ENCODE assay signal across 1 cellular context in the genomic region with DNA sequence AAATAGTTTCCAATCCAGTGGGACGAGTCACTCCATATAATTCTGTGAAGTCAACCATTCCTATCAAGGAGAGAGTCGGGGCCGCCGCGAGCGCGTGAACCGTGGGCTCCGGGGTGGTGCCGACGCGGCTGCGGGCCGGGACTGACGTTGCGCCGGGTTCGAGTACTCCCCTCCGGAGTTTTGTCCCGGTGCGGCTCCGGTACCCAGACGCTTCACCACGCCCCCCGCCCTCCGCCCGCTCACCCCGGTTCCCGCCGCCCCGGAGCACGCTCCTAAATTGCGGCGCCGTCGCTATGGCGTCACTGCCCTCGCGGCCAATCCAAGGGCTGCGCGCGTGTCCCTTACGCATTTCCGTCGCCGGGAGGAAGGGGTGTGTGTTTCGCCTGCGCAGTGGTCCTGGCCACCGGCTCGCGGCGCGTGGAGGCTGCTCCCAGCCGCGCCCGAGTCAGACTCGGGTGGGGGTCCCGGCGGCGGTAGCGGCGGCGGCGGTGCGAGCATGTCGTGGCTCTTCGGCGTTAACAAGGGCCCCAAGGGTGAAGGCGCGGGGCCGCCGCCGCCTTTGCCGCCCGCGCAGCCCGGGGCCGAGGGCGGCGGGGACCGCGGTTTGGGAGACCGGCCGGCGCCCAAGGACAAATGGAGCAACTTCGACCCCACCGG.
A peak's percentile ranks its signal among the peaks of the same experiment; 100 is the strongest.
TF ChIP-seq lines count a peak whose summit lies in the region.

A gene with protein sequence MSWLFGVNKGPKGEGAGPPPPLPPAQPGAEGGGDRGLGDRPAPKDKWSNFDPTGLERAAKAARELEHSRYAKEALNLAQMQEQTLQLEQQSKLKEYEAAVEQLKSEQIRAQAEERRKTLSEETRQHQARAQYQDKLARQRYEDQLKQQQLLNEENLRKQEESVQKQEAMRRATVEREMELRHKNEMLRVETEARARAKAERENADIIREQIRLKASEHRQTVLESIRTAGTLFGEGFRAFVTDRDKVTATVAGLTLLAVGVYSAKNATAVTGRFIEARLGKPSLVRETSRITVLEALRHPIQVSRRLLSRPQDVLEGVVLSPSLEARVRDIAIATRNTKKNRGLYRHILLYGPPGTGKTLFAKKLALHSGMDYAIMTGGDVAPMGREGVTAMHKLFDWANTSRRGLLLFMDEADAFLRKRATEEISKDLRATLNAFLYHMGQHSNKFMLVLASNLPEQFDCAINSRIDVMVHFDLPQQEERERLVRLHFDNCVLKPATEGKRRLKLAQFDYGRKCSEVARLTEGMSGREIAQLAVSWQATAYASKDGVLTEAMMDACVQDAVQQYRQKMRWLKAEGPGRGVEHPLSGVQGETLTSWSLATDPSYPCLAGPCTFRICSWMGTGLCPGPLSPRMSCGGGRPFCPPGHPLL (plus strand): TSS at position 377 of the 657 bp plus-strand sequence. CDS start 120 bp downstream, at position 497.

TF ChIP-seq in K562, 482 proteins besides CTCF, POLR2A, EP300 and RAD21 (continued from another document and continues in another):
- TF ChIP-seq, protein P1, sequence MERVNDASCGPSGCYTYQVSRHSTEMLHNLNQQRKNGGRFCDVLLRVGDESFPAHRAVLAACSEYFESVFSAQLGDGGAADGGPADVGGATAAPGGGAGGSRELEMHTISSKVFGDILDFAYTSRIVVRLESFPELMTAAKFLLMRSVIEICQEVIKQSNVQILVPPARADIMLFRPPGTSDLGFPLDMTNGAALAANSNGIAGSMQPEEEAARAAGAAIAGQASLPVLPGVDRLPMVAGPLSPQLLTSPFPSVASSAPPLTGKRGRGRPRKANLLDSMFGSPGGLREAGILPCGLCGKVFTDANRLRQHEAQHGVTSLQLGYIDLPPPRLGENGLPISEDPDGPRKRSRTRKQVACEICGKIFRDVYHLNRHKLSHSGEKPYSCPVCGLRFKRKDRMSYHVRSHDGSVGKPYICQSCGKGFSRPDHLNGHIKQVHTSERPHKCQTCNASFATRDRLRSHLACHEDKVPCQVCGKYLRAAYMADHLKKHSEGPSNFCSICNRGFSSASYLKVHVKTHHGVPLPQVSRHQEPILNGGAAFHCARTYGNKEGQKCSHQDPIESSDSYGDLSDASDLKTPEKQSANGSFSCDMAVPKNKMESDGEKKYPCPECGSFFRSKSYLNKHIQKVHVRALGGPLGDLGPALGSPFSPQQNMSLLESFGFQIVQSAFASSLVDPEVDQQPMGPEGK (CRISPR knock-in tag; IDR thresholded peaks at IDR 0.05; ENCODE audit: borderline replicate concordance), result no peak
- TF ChIP-seq ZNF780A (CRISPR knock-in tag; IDR thresholded peaks at IDR 0.05) (no peak), SLC30A9 (CRISPR knock-in tag; IDR thresholded peaks at IDR 0.05) (no peak), ZBTB7A (IDR thresholded peaks at IDR 0.05; ENCODE audit: borderline replicate concordance, control insufficient read depth, low read depth, low read length) (no peak; the same call in 1 of the 2 replicates), PPARD (CRISPR knock-in tag; IDR thresholded peaks at IDR 0.05) (no peak), ZNF24 (IDR thresholded peaks at IDR 0.05) (no peak), PTTG1 (tag; IDR thresholded peaks at IDR 0.05; ENCODE audit: low read depth) (no peak), MAFK (IDR thresholded peaks at IDR 0.05; ENCODE audit: low read length) (no peak), IFI16 (CRISPR knock-in tag; IDR thresholded peaks at IDR 0.05) (no peak), SAFB2 (IDR thresholded peaks at IDR 0.05; ENCODE audit: borderline replicate concordance, low read depth, low read length, severe bottlenecking) (no peak), FOXA1 (IDR thresholded peaks at IDR 0.05; ENCODE audit: borderline replicate concordance) (no peak), HDAC8 (tag; IDR thresholded peaks at IDR 0.05) (no peak), GTF2F1 (IDR thresholded peaks at IDR 0.05; ENCODE audit: low read depth, low read length) (no peak), ZNF444 (CRISPR knock-in tag; IDR thresholded peaks at IDR 0.05) (no peak), MCM3 (IDR thresholded peaks at IDR 0.05) (no peak), BCL6 (CRISPR knock-in tag; IDR thresholded peaks at IDR 0.05) (no peak), ASH1L (IDR thresholded peaks at IDR 0.05; ENCODE audit: borderline replicate concordance, low read depth, partially characterized antibody) (no peak), NR2C2 (CRISPR knock-in tag; IDR thresholded peaks at IDR 0.05) (peak; percentile 70; the same call in 1 of the 2 replicates), NR2C2 (tag; IDR thresholded peaks at IDR 0.05) (peak; percentile 82), TAF1 (IDR thresholded peaks at IDR 0.05; ENCODE audit: control insufficient read depth, extremely low read depth, insufficient read depth, low read length, severe bottlenecking) (peak; percentile 76), SRSF3 (IDR thresholded peaks at IDR 0.05; ENCODE audit: insufficient read depth, low read length) (no peak), KDM4B (IDR thresholded peaks at IDR 0.05; ENCODE audit: borderline replicate concordance in 2 of 2, low read depth in 1 of 2) (peak in 1 of 2 experiments; percentile 83; a peak in 2 of 4 replicates), ZNF586 (CRISPR knock-in tag; conservative IDR thresholded peaks at IDR 0.05) (no peak), ZNF75A (CRISPR knock-in tag; IDR thresholded peaks at IDR 0.05) (0 out of 2 replicates have a peak, but pooled peaks have one; percentile 11), SMARCC2 (IDR thresholded peaks at IDR 0.05; ENCODE audit: low read depth) (no peak), HEY1 (CRISPR knock-in tag; IDR thresholded peaks at IDR 0.05; ENCODE audit: borderline replicate concordance) (no peak), ZFX (CRISPR knock-in tag; IDR thresholded peaks at IDR 0.05) (no peak), TRIM28 (IDR thresholded peaks at IDR 0.05) (no peak), ZFP30 (CRISPR knock-in tag; IDR thresholded peaks at IDR 0.05; ENCODE audit: borderline replicate concordance) (no peak)
- TF ChIP-seq, protein P2, sequence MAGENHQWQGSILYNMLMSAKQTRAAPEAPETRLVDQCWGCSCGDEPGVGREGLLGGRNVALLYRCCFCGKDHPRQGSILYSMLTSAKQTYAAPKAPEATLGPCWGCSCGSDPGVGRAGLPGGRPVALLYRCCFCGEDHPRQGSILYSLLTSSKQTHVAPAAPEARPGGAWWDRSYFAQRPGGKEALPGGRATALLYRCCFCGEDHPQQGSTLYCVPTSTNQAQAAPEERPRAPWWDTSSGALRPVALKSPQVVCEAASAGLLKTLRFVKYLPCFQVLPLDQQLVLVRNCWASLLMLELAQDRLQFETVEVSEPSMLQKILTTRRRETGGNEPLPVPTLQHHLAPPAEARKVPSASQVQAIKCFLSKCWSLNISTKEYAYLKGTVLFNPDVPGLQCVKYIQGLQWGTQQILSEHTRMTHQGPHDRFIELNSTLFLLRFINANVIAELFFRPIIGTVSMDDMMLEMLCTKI (IDR thresholded peaks at IDR 0.05; ENCODE audit: partially characterized antibody), result no peak
- TF ChIP-seq, protein P3, sequence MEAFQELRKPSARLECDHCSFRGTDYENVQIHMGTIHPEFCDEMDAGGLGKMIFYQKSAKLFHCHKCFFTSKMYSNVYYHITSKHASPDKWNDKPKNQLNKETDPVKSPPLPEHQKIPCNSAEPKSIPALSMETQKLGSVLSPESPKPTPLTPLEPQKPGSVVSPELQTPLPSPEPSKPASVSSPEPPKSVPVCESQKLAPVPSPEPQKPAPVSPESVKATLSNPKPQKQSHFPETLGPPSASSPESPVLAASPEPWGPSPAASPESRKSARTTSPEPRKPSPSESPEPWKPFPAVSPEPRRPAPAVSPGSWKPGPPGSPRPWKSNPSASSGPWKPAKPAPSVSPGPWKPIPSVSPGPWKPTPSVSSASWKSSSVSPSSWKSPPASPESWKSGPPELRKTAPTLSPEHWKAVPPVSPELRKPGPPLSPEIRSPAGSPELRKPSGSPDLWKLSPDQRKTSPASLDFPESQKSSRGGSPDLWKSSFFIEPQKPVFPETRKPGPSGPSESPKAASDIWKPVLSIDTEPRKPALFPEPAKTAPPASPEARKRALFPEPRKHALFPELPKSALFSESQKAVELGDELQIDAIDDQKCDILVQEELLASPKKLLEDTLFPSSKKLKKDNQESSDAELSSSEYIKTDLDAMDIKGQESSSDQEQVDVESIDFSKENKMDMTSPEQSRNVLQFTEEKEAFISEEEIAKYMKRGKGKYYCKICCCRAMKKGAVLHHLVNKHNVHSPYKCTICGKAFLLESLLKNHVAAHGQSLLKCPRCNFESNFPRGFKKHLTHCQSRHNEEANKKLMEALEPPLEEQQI (IDR thresholded peaks at IDR 0.05), result no peak
- TF ChIP-seq, protein P4, sequence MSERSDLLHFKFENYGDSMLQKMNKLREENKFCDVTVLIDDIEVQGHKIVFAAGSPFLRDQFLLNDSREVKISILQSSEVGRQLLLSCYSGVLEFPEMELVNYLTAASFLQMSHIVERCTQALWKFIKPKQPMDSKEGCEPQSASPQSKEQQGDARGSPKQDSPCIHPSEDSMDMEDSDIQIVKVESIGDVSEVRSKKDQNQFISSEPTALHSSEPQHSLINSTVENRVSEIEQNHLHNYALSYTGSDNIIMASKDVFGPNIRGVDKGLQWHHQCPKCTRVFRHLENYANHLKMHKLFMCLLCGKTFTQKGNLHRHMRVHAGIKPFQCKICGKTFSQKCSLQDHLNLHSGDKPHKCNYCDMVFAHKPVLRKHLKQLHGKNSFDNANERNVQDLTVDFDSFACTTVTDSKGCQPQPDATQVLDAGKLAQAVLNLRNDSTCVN (CRISPR knock-in tag; IDR thresholded peaks at IDR 0.05), result no peak
- TF ChIP-seq, protein P5, sequence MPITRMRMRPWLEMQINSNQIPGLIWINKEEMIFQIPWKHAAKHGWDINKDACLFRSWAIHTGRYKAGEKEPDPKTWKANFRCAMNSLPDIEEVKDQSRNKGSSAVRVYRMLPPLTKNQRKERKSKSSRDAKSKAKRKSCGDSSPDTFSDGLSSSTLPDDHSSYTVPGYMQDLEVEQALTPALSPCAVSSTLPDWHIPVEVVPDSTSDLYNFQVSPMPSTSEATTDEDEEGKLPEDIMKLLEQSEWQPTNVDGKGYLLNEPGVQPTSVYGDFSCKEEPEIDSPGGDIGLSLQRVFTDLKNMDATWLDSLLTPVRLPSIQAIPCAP (CRISPR knock-in tag; IDR thresholded peaks at IDR 0.05; ENCODE audit: borderline replicate concordance), result no peak
- TF ChIP-seq, protein P6, sequence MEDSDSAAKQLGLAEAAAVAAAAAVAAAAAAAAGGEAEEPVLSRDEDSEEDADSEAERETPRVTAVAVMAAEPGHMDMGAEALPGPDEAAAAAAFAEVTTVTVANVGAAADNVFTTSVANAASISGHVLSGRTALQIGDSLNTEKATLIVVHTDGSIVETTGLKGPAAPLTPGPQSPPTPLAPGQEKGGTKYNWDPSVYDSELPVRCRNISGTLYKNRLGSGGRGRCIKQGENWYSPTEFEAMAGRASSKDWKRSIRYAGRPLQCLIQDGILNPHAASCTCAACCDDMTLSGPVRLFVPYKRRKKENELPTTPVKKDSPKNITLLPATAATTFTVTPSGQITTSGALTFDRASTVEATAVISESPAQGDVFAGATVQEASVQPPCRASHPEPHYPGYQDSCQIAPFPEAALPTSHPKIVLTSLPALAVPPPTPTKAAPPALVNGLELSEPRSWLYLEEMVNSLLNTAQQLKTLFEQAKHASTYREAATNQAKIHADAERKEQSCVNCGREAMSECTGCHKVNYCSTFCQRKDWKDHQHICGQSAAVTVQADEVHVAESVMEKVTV (CRISPR knock-in tag; IDR thresholded peaks at IDR 0.05), result no peak
- TF ChIP-seq, protein P7, sequence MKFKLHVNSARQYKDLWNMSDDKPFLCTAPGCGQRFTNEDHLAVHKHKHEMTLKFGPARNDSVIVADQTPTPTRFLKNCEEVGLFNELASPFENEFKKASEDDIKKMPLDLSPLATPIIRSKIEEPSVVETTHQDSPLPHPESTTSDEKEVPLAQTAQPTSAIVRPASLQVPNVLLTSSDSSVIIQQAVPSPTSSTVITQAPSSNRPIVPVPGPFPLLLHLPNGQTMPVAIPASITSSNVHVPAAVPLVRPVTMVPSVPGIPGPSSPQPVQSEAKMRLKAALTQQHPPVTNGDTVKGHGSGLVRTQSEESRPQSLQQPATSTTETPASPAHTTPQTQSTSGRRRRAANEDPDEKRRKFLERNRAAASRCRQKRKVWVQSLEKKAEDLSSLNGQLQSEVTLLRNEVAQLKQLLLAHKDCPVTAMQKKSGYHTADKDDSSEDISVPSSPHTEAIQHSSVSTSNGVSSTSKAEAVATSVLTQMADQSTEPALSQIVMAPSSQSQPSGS (CRISPR knock-in tag; IDR thresholded peaks at IDR 0.05), result no peak
- TF ChIP-seq, protein P8, sequence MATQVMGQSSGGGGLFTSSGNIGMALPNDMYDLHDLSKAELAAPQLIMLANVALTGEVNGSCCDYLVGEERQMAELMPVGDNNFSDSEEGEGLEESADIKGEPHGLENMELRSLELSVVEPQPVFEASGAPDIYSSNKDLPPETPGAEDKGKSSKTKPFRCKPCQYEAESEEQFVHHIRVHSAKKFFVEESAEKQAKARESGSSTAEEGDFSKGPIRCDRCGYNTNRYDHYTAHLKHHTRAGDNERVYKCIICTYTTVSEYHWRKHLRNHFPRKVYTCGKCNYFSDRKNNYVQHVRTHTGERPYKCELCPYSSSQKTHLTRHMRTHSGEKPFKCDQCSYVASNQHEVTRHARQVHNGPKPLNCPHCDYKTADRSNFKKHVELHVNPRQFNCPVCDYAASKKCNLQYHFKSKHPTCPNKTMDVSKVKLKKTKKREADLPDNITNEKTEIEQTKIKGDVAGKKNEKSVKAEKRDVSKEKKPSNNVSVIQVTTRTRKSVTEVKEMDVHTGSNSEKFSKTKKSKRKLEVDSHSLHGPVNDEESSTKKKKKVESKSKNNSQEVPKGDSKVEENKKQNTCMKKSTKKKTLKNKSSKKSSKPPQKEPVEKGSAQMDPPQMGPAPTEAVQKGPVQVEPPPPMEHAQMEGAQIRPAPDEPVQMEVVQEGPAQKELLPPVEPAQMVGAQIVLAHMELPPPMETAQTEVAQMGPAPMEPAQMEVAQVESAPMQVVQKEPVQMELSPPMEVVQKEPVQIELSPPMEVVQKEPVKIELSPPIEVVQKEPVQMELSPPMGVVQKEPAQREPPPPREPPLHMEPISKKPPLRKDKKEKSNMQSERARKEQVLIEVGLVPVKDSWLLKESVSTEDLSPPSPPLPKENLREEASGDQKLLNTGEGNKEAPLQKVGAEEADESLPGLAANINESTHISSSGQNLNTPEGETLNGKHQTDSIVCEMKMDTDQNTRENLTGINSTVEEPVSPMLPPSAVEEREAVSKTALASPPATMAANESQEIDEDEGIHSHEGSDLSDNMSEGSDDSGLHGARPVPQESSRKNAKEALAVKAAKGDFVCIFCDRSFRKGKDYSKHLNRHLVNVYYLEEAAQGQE (CRISPR knock-in tag; IDR thresholded peaks at IDR 0.05; ENCODE audit: low read depth), result peak; percentile 42
- TF ChIP-seq, protein P9, sequence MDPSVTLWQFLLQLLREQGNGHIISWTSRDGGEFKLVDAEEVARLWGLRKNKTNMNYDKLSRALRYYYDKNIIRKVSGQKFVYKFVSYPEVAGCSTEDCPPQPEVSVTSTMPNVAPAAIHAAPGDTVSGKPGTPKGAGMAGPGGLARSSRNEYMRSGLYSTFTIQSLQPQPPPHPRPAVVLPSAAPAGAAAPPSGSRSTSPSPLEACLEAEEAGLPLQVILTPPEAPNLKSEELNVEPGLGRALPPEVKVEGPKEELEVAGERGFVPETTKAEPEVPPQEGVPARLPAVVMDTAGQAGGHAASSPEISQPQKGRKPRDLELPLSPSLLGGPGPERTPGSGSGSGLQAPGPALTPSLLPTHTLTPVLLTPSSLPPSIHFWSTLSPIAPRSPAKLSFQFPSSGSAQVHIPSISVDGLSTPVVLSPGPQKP (CRISPR knock-in tag; IDR thresholded peaks at IDR 0.05), result no peak
- TF ChIP-seq, protein P10, sequence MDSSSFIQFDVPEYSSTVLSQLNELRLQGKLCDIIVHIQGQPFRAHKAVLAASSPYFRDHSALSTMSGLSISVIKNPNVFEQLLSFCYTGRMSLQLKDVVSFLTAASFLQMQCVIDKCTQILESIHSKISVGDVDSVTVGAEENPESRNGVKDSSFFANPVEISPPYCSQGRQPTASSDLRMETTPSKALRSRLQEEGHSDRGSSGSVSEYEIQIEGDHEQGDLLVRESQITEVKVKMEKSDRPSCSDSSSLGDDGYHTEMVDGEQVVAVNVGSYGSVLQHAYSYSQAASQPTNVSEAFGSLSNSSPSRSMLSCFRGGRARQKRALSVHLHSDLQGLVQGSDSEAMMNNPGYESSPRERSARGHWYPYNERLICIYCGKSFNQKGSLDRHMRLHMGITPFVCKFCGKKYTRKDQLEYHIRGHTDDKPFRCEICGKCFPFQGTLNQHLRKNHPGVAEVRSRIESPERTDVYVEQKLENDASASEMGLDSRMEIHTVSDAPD (CRISPR knock-in tag; IDR thresholded peaks at IDR 0.05), result no peak
